Comparison of ENCODE assay signal across 7 cellular contexts in the genomic region with DNA sequence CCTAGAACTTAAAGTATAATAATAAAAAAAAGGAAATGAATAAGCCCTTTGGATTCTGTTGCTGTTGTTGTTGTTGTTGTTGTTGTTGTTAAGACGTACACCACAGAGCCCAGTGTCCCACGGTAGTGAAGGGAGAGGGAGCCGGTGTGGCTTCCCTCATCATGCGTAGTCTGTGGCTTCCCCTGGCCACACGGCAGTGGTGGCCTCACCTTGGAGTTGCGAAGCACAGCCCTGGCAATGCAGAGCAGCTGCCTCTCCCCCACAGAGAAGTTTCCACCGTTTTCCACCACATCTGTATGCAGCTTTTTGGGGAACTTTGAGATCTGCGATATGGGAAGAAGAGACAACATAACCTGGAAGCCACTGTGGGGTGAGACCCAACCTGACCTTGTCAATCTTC. TPM values are rescaled to one million over a fixed set of nuclear protein-coding genes. Genes with fewer than 3 reads are reported as not detected.
"Had no signal": no experiment of that assay in that cellular context is flagged by ENCODE, and none has a peak within 500 bp of the region (broad histone marks: within the 10 kb centered on the region; RNA-seq: fewer than 3 reads in every experiment).

No MANE protein-coding gene starts in this region.

- H3K4me3 Mint-ChIP-seq: GM23338, H9 had no signal

- H2AFZ ChIP-seq: GM23338 had no signal

- H3K4me3 ChIP-seq: GM23338 had no signal

- H3K27ac Mint-ChIP-seq: GM23338, H9 had no signal

- H3K4me2 ChIP-seq: GM23338 had no signal

- ATAC-seq: GM23338, HepG2 had no signal

- H3K27ac ChIP-seq: HL-60 had no signal

- H3K9me3 Mint-ChIP-seq: GM23338, H9 had no signal

- DNase-seq: H9, HCEC 1CT had no signal

RNA-seq across cellular contexts. Expression of gene ABCC12, which starts 14.1 kb away (rescaled TPM):
- total RNA-seq: GM23338, H1, HepG2, HT1080 had no signal
- polyA plus RNA-seq: GM23338, HepG2 had no signal
